2 cellular contexts compared by ENCODE assay signal in genomic region chr17:1744551-1745512, GRCh38.
TF ChIP-seq lines count a peak whose summit lies in the region.

No MANE protein-coding gene starts in this region.

TF ChIP-seq in SK-N-SH, 30 proteins besides CTCF, POLR2A, EP300 and RAD21:
- TF ChIP-seq MXI1 (IDR thresholded peaks at IDR 0.05; ENCODE audit: low read depth, low read length) (no peak), USF1 (IDR thresholded peaks at IDR 0.05; ENCODE audit: borderline replicate concordance, low read depth) (no peak), TCF12 (IDR thresholded peaks at IDR 0.05) (no peak), REST (IDR thresholded peaks at IDR 0.05; ENCODE audit: low read depth, low read length) (no peak), FOSL2 (IDR thresholded peaks at IDR 0.05; ENCODE audit: borderline replicate concordance, low read depth) (no peak), ELF1 (IDR thresholded peaks at IDR 0.05) (no peak), CHD2 (IDR thresholded peaks at IDR 0.05; ENCODE audit: low read length, partially characterized antibody) (no peak), NFIC (IDR thresholded peaks at IDR 0.05; ENCODE audit: borderline replicate concordance) (no peak), FOXM1 (IDR thresholded peaks at IDR 0.05; ENCODE audit: low read depth) (no peak), USF2 (IDR thresholded peaks at IDR 0.05; ENCODE audit: borderline replicate concordance, low read depth, low read length) (no peak), RCOR1 (IDR thresholded peaks at IDR 0.05; ENCODE audit: low read length) (no peak)
- TF ChIP-seq, protein P1, sequence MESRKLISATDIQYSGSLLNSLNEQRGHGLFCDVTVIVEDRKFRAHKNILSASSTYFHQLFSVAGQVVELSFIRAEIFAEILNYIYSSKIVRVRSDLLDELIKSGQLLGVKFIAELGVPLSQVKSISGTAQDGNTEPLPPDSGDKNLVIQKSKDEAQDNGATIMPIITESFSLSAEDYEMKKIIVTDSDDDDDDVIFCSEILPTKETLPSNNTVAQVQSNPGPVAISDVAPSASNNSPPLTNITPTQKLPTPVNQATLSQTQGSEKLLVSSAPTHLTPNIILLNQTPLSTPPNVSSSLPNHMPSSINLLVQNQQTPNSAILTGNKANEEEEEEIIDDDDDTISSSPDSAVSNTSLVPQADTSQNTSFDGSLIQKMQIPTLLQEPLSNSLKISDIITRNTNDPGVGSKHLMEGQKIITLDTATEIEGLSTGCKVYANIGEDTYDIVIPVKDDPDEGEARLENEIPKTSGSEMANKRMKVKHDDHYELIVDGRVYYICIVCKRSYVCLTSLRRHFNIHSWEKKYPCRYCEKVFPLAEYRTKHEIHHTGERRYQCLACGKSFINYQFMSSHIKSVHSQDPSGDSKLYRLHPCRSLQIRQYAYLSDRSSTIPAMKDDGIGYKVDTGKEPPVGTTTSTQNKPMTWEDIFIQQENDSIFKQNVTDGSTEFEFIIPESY (IDR thresholded peaks at IDR 0.05; ENCODE audit: borderline replicate concordance, low read depth): no peak
- TF ChIP-seq, protein P2, sequence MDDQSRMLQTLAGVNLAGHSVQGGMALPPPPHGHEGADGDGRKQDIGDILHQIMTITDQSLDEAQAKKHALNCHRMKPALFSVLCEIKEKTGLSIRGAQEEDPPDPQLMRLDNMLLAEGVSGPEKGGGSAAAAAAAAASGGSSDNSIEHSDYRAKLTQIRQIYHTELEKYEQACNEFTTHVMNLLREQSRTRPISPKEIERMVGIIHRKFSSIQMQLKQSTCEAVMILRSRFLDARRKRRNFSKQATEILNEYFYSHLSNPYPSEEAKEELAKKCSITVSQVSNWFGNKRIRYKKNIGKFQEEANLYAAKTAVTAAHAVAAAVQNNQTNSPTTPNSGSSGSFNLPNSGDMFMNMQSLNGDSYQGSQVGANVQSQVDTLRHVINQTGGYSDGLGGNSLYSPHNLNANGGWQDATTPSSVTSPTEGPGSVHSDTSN (IDR thresholded peaks at IDR 0.05): no peak

TF ChIP-seq in SK-N-SH treated with all-trans-retinoic acid at 6 μM for 48 hours, 23 proteins besides CTCF, POLR2A, EP300 and RAD21:
- TF ChIP-seq SNAI2 (CRISPR knock-in tag; IDR thresholded peaks at IDR 0.05) (no peak), PPARA (CRISPR knock-in tag; IDR thresholded peaks at IDR 0.05; ENCODE audit: borderline replicate concordance) (no peak), CSDC2 (CRISPR knock-in tag; IDR thresholded peaks at IDR 0.05) (no peak), ISL1 (CRISPR knock-in tag; IDR thresholded peaks at IDR 0.05) (no peak), ARNTL (CRISPR knock-in tag; IDR thresholded peaks at IDR 0.05; ENCODE audit: borderline replicate concordance, low read depth) (no peak), ESRRG (CRISPR knock-in tag; IDR thresholded peaks at IDR 0.05) (no peak), TOX (CRISPR knock-in tag; IDR thresholded peaks at IDR 0.05; ENCODE audit: borderline replicate concordance) (no peak), ZNF70 (CRISPR knock-in tag; IDR thresholded peaks at IDR 0.05) (no peak), POU6F1 (CRISPR knock-in tag; IDR thresholded peaks at IDR 0.05; ENCODE audit: borderline replicate concordance, low read depth) (no peak), TCF4 (CRISPR knock-in tag; IDR thresholded peaks at IDR 0.05; ENCODE audit: borderline replicate concordance) (no peak), ZC3H10 (CRISPR knock-in tag; IDR thresholded peaks at IDR 0.05) (no peak), RARB (CRISPR knock-in tag; IDR thresholded peaks at IDR 0.05) (no peak), GLIS3 (CRISPR knock-in tag; IDR thresholded peaks at IDR 0.05) (no peak), ZNF565 (CRISPR knock-in tag; conservative IDR thresholded peaks at IDR 0.05; ENCODE audit: low read depth) (no peak), ZNF8 (CRISPR knock-in tag; IDR thresholded peaks at IDR 0.05) (no peak), OSR1 (CRISPR knock-in tag; IDR thresholded peaks at IDR 0.05) (no peak), BACH2 (CRISPR knock-in tag; IDR thresholded peaks at IDR 0.05; ENCODE audit: borderline replicate concordance) (no peak), CREB5 (CRISPR knock-in tag; IDR thresholded peaks at IDR 0.05; ENCODE audit: low read depth) (no peak)
- TF ChIP-seq, protein P3, sequence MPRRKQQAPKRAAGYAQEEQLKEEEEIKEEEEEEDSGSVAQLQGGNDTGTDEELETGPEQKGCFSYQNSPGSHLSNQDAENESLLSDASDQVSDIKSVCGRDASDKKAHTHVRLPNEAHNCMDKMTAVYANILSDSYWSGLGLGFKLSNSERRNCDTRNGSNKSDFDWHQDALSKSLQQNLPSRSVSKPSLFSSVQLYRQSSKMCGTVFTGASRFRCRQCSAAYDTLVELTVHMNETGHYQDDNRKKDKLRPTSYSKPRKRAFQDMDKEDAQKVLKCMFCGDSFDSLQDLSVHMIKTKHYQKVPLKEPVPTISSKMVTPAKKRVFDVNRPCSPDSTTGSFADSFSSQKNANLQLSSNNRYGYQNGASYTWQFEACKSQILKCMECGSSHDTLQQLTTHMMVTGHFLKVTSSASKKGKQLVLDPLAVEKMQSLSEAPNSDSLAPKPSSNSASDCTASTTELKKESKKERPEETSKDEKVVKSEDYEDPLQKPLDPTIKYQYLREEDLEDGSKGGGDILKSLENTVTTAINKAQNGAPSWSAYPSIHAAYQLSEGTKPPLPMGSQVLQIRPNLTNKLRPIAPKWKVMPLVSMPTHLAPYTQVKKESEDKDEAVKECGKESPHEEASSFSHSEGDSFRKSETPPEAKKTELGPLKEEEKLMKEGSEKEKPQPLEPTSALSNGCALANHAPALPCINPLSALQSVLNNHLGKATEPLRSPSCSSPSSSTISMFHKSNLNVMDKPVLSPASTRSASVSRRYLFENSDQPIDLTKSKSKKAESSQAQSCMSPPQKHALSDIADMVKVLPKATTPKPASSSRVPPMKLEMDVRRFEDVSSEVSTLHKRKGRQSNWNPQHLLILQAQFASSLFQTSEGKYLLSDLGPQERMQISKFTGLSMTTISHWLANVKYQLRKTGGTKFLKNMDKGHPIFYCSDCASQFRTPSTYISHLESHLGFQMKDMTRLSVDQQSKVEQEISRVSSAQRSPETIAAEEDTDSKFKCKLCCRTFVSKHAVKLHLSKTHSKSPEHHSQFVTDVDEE (CRISPR knock-in tag; IDR thresholded peaks at IDR 0.05): no peak
